Comparison of ENCODE assay signal across 1 cellular context in genomic region chr7:105521731-105522458, GRCh38.
TF ChIP-seq lines count a peak whose summit lies in the region.

TSS of gene PUS7 (minus strand) at chr7:105522271. CDS start at chr7:105508512, 13,759 bp downstream.

TF ChIP-seq in K562, 482 proteins besides CTCF, POLR2A, EP300 and RAD21 (continued from another document and continues in another):
- TF ChIP-seq CHD7 (IDR thresholded peaks at IDR 0.05; ENCODE audit: low read depth, low read length): no peak
- TF ChIP-seq ZBTB8A (IDR thresholded peaks at IDR 0.05; ENCODE audit: partially characterized antibody): no peak
- no peak for TF ChIP-seq RNF219 (CRISPR knock-in tag; IDR thresholded peaks at IDR 0.05)
- no peak for TF ChIP-seq PML (IDR thresholded peaks at IDR 0.05; ENCODE audit: low read length)
- no peak for TF ChIP-seq ASH1L (IDR thresholded peaks at IDR 0.05; ENCODE audit: borderline replicate concordance, low read depth, partially characterized antibody)
- TF ChIP-seq RHOXF2B (CRISPR knock-in tag; conservative IDR thresholded peaks at IDR 0.05): no peak
- no peak for TF ChIP-seq POLR3A (IDR thresholded peaks at IDR 0.05; ENCODE audit: borderline replicate concordance, extremely low read depth, insufficient read depth, insufficient read length)
- no peak for TF ChIP-seq ILK (tag; IDR thresholded peaks at IDR 0.05; ENCODE audit: borderline replicate concordance, low read depth)
- TF ChIP-seq KLF16 (IDR thresholded peaks at IDR 0.05): no peak
- no peak for TF ChIP-seq FOXA3 (CRISPR knock-in tag; conservative IDR thresholded peaks at IDR 0.05 in 1 of 2, IDR thresholded peaks at IDR 0.05 in 1 of 2)
- TF ChIP-seq GMEB1 (CRISPR knock-in tag; IDR thresholded peaks at IDR 0.05): peak; percentile 83
- TF ChIP-seq MNT (conservative IDR thresholded peaks at IDR 0.05): peak in 1 of 2 experiments; percentile 91; a peak in 3 of 4 replicates
- TF ChIP-seq ZNF3 (CRISPR knock-in tag; IDR thresholded peaks at IDR 0.05): no peak
- no peak for TF ChIP-seq POU5F1 (IDR thresholded peaks at IDR 0.05; ENCODE audit: borderline replicate concordance, low read depth, low read length, partially characterized antibody)
- TF ChIP-seq GABPB2 (CRISPR knock-in tag; conservative IDR thresholded peaks at IDR 0.05): no peak
- 0 out of 2 replicates have a peak, but pooled peaks have one; percentile 41 for TF ChIP-seq CGGBP1 (CRISPR knock-in tag; IDR thresholded peaks at IDR 0.05)
- no peak for TF ChIP-seq ZNF584 (CRISPR knock-in tag; IDR thresholded peaks at IDR 0.05; ENCODE audit: low read depth)
- peak; percentile 27; the same call in 1 of the 2 replicates for TF ChIP-seq HMGXB4 (CRISPR knock-in tag; IDR thresholded peaks at IDR 0.05)
- TF ChIP-seq PRPF4 (IDR thresholded peaks at IDR 0.05; ENCODE audit: insufficient read depth, low read depth, low read length, poor library complexity, severe bottlenecking): peak; percentile 40
- TF ChIP-seq ATF4 (CRISPR knock-in tag; IDR thresholded peaks at IDR 0.05): no peak
- TF ChIP-seq MLX (CRISPR knock-in tag; conservative IDR thresholded peaks at IDR 0.05): no peak
- TF ChIP-seq ZNF444 (CRISPR knock-in tag; IDR thresholded peaks at IDR 0.05): no peak
- peak; percentile 27; the same call in 1 of the 2 replicates for TF ChIP-seq STAG1 (CRISPR knock-in tag; IDR thresholded peaks at IDR 0.05; ENCODE audit: borderline replicate concordance)
- no peak; the same call in 1 of the 2 replicates for TF ChIP-seq KLF13 (tag; IDR thresholded peaks at IDR 0.05; ENCODE audit: borderline replicate concordance, low read depth)
- TF ChIP-seq BCL6 (CRISPR knock-in tag; IDR thresholded peaks at IDR 0.05): no peak
- no peak for TF ChIP-seq FOXM1 (IDR thresholded peaks at IDR 0.05; ENCODE audit: low read depth)
- TF ChIP-seq FOXM1 (CRISPR knock-in tag; IDR thresholded peaks at IDR 0.05; ENCODE audit: low read depth): peak; percentile 69; the same call in 1 of the 2 replicates
- no peak for TF ChIP-seq FOXO4 (CRISPR knock-in tag; IDR thresholded peaks at IDR 0.05)
- TF ChIP-seq CBFA2T3 (IDR thresholded peaks at IDR 0.05): no peak; the same call in 1 of the 2 replicates
- TF ChIP-seq ZNF282 (CRISPR knock-in tag; IDR thresholded peaks at IDR 0.05): no peak
